Comparison of ENCODE assay signal across 16 cellular contexts in the genomic region with DNA sequence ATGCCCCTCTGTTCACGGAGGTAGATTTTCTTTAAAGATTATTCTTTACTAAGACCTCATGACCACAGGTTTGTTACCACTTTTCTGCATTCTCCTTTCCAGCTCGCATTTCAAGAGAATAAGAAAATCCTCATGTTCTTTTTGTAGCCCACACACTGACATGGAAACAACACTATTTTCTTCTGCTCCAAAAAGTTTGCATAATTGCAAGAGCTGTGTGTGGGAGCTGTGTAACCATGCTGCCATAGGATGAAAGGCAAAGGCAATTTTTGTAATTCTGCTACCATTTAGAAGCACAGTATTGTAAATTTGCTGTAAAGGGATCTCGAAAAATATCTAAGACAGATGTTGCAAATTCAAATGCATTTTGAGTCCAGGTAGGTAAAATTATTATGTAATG.
DNase-seq lines count a peak whose midpoint lies in the region; TF ChIP-seq lines count a peak whose summit lies in the region.
"Had no signal": no experiment of that assay in that cellular context is flagged by ENCODE, and none has a peak within 500 bp of the region (broad histone marks: within the 10 kb centered on the region; RNA-seq: fewer than 3 reads in every experiment).

No MANE protein-coding gene starts in this region.

- H3K79me2 ChIP-seq in Loucy (ENCODE audit: insufficient read depth, low read length) = no peaks in the 10 kb centered on the region

- H3K4me2 ChIP-seq in Loucy (ENCODE audit: low read depth, low read length, poor library complexity, severe bottlenecking) = peak overlapping the region; percentile 16

- H3K4me1 Mint-ChIP-seq in chondrocyte (ENCODE audit: low read depth) = peaks cover 17% of the 10 kb centered on the region
- H3K4me1 Mint-ChIP-seq: CD4-positive, alpha-beta memory T cell had no signal

- H3K9me3 Mint-ChIP-seq in chondrocyte (ENCODE audit: low read depth) = no peaks in the 10 kb centered on the region
- H3K9me3 Mint-ChIP-seq: H9, HFFc6 had no signal

- no peaks in the 10 kb centered on the region for H3K9me2 ChIP-seq in Loucy (replicated peaks; ENCODE audit: low read depth, low read length)

- TF ChIP-seq CTCF in Loucy (conservative IDR thresholded peaks at IDR 0.05; ENCODE audit: low read length) = no peak
- no peak for TF ChIP-seq CTCF in chondrocyte (IDR thresholded peaks at IDR 0.05)

- no peaks in the 10 kb centered on the region for H3K36me3 Mint-ChIP-seq in chondrocyte (ENCODE audit: low read depth)
- H3K36me3 Mint-ChIP-seq: CD4-positive, alpha-beta memory T cell had no signal

- in situ Hi-C loops in KBM-7 (cut with MboI; ENCODE audit: low pct_unique_long_range_greater_than_20kb, low sequenced_read_pairs) = no loop called here

- no peaks in the 10 kb centered on the region for H3K9me3 ChIP-seq in Loucy (ENCODE audit: insufficient read depth, low read depth, low read length)

- no peaks in the 10 kb centered on the region for H3K27me3 Mint-ChIP-seq in chondrocyte (ENCODE audit: low read depth)
- H3K27me3 Mint-ChIP-seq: CD4-positive, alpha-beta memory T cell had no signal

- H2AFZ ChIP-seq in Loucy (ENCODE audit: low read length) = no peak overlapping the region
- H2AFZ ChIP-seq: GM23248 had no signal

- peak overlapping the region; percentile 27 for H3K27ac ChIP-seq in temporal lobe (ENCODE audit: low read depth, low read length)
- H3K27ac ChIP-seq: GM23248 had no signal

- no peaks in the 10 kb centered on the region for H3K27me3 ChIP-seq in Loucy (ENCODE audit: insufficient read depth, low read length, poor library complexity, severe bottlenecking)

- H3K4me1 ChIP-seq in Loucy (ENCODE audit: insufficient read depth, low read length, poor library complexity, severe bottlenecking) = peaks cover 30% of the 10 kb centered on the region

- H4K20me1 ChIP-seq in Loucy (ENCODE audit: insufficient read depth, low read length, poor library complexity, severe bottlenecking) = no peaks in the 10 kb centered on the region

- H3K36me3 ChIP-seq in Loucy (ENCODE audit: insufficient read depth, low read length) = no peaks in the 10 kb centered on the region

- DNase-seq in middle frontal gyrus (ENCODE audit: extremely low spot score, low spot score) (peak; percentile 56), KBM-7 (no peak), chondrocyte (ENCODE audit: low spot score) (no peak), GM19238 (ENCODE audit: insufficient read length, low spot score) (no peak)
- DNase-seq: C1 segment of cervical spinal cord; Calu3; CD4-positive, alpha-beta memory T cell; COR-L47; DMS53; DMS79 treated with DMSO at 0.1 percent for 48 hours; GF-D8; GM23248; H9; HFFc6 had no signal

- no peak overlapping the region for H3K4me3 Mint-ChIP-seq in chondrocyte (ENCODE audit: unreplicated experiment)
- H3K4me3 Mint-ChIP-seq: CD4-positive, alpha-beta memory T cell; H9; HFFc6 had no signal

- no peak overlapping the region for H3K4me3 ChIP-seq in Loucy (ENCODE audit: low read length, poor library complexity, severe bottlenecking)
- H3K4me3 ChIP-seq: GM23248 had no signal

- H3K9ac ChIP-seq in Loucy (ENCODE audit: low read depth, low read length, poor library complexity, severe bottlenecking) = no peak overlapping the region
- H3K9ac ChIP-seq: GM23248 had no signal

- no peaks in the 10 kb centered on the region for H3F3A ChIP-seq in Loucy (ENCODE audit: low read depth)

- H3K27ac Mint-ChIP-seq in chondrocyte (ENCODE audit: unreplicated experiment) = no peak overlapping the region
- H3K27ac Mint-ChIP-seq: CD4-positive, alpha-beta memory T cell; H9; HFFc6 had no signal
